ENCODE assay signal across 24 cellular contexts in genomic region chr3:81923038-81923437, GRCh38.
"Had no signal": no experiment of that assay in that cellular context is flagged by ENCODE, and none has a peak within 500 bp of the region (broad histone marks: within the 10 kb centered on the region; RNA-seq: fewer than 3 reads in every experiment).

No MANE protein-coding gene starts in this region.

- H3K36me3 ChIP-seq: colonic mucosa, esophagus muscularis mucosa, esophagus squamous epithelium, gastrocnemius medialis, gastroesophageal sphincter, heart left ventricle, heart right ventricle had no signal

- H3K9me3 ChIP-seq: colonic mucosa, esophagus muscularis mucosa, esophagus squamous epithelium, gastrocnemius medialis, gastroesophageal sphincter, heart left ventricle, heart right ventricle had no signal

- ATAC-seq: effector memory CD8-positive, alpha-beta T cell; esophagus mucosa; foreskin keratinocyte; gastrocnemius medialis; gastroesophageal sphincter; heart left ventricle; heart right ventricle had no signal

- H3K27me3 ChIP-seq: colonic mucosa, dorsolateral prefrontal cortex, esophagus muscularis mucosa, esophagus squamous epithelium, gastrocnemius medialis, gastroesophageal sphincter, heart left ventricle, heart right ventricle had no signal

- H3K27ac ChIP-seq: colonic mucosa, coronary artery, dorsolateral prefrontal cortex, epithelial cell of prostate, esophagus muscularis mucosa, esophagus squamous epithelium, foreskin keratinocyte, gastrocnemius medialis, gastroesophageal sphincter, heart left ventricle, heart right ventricle had no signal

- H3K4me3 ChIP-seq: colonic mucosa, coronary artery, dorsolateral prefrontal cortex, esophagus muscularis mucosa, esophagus squamous epithelium, gastrocnemius medialis, gastroesophageal sphincter, heart left ventricle, heart right ventricle had no signal

- H3K4me1 ChIP-seq: colonic mucosa, esophagus muscularis mucosa, esophagus squamous epithelium, foreskin keratinocyte, gastrocnemius medialis, gastroesophageal sphincter had no signal

- DNase-seq: colonic mucosa; cortex of kidney; dermis blood vessel endothelial cell; dorsolateral prefrontal cortex; effector CD4-positive, alpha-beta T cell; effector CD8-positive, alpha-beta T cell; effector memory CD4-positive, alpha-beta T cell; effector memory CD8-positive, alpha-beta T cell; endodermal cell; erythroblast; esophagus squamous epithelium; foreskin fibroblast; foreskin keratinocyte; foreskin melanocyte; gastrocnemius medialis; glutamatergic neuron; head of caudate nucleus; heart left ventricle; heart right ventricle had no signal
